Comparison of ENCODE assay signal across 18 cellular contexts in the genomic region with DNA sequence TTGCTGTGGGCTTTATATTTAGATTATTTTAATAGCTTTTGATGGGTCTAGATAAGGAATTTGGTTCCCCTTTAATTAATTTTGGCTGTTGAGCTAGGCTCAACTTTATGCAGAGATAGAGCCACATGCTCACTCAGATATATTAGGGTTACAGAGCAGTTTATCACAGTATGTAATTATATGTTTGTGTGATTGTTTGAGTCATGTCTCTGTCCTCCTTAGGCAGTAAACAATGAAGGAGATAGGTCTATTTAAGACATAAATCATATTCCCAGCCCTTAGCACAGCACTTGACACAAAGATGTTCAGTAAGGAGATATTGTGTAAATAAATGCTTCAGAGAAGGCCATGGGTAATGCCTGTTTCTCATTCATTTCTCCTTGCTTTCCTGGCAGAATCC.
A peak's percentile ranks its signal among the peaks of the same experiment; 100 is the strongest.
DNase-seq lines count a peak whose midpoint lies in the region; ATAC-seq and TF ChIP-seq lines count a peak whose summit lies in the region.
"Had no signal": no experiment of that assay in that cellular context is flagged by ENCODE, and none has a peak within 500 bp of the region (broad histone marks: within the 10 kb centered on the region; RNA-seq: fewer than 3 reads in every experiment).

No MANE protein-coding gene starts in this region.

- TF ChIP-seq EP300 in upper lobe of left lung (IDR thresholded peaks at IDR 0.05): no peak

- H3K4me1 ChIP-seq in left ventricle myocardium inferior (peaks cover 17% of the 10 kb centered on the region), heart left ventricle (peaks cover 0 to 45% (median 3%) of the 10 kb centered on the region in 12 donors), upper lobe of left lung (no peaks in the 10 kb centered on the region)
- H3K4me1 ChIP-seq: HAP-1 had no signal

- TF ChIP-seq POLR2A in heart left ventricle (IDR thresholded peaks at IDR 0.05) (no peak), upper lobe of left lung (IDR thresholded peaks at IDR 0.05) (no peak)

- no peak for ATAC-seq in heart left ventricle
- ATAC-seq in upper lobe of left lung (ENCODE audit: low FRiP score in 2 of 2): no peak
- ATAC-seq: A549, PC-3 had no signal

- DNase-seq in left ventricle myocardium inferior (no peak), heart left ventricle (no peak), NCI-H1105 treated with DMSO at 0.1 percent for 48 hours (lab: John Stamatoyannopoulos, UW) (peak; percentile 25), NCI-H69 (lab: John Stamatoyannopoulos, UW) (peak; percentile 11), upper lobe of left lung (no peak), cerebellum (ENCODE audit: low spot score) (no peak), NCI-H774 (lab: John Stamatoyannopoulos, UW) (no peak), NCI-H1930 (lab: John Stamatoyannopoulos, UW) (no peak)
- DNase-seq: CD4-positive, CD25-positive, alpha-beta regulatory T cell; DMS79 treated with DMSO at 0.1 percent for 48 hours; NCI-H1436 treated with DMSO at 0.1 percent for 48 hours; NCI-H226; NCI-H510A treated with DMSO at 0.1 percent for 48 hours; NCI-H82; PC-3; Right ventricle myocardium superior had no signal

- H3K27me3 ChIP-seq in left ventricle myocardium inferior (ENCODE audit: low read depth) (peaks cover 8% of the 10 kb centered on the region), heart left ventricle (peaks cover 0 to 8% (median 0%) of the 10 kb centered on the region in 9 donors), upper lobe of left lung (no peaks in the 10 kb centered on the region)

- H3K9me3 ChIP-seq in left ventricle myocardium inferior (replicated peaks): no peaks in the 10 kb centered on the region
- no peaks in the 10 kb centered on the region for H3K9me3 ChIP-seq in heart left ventricle
- no peaks in the 10 kb centered on the region for H3K9me3 ChIP-seq in upper lobe of left lung
- H3K9me3 ChIP-seq: A549, HAP-1 had no signal

- H3K4me3 ChIP-seq in left ventricle myocardium inferior (no peak overlapping the region), heart left ventricle (no peak overlapping the region), upper lobe of left lung (no peak overlapping the region)
- H3K4me3 ChIP-seq: A549, HAP-1 had no signal

- intact Hi-C loops in left ventricle myocardium inferior (cut with micrococcal nuclease) (loop anchor here (5.0 kb wide), 1 partner anchor 514 kb away; no protein-coding TSS in a partner anchor), heart left ventricle (cut with DNase I) (loop anchor here in 6 of 10 donors (5.0 to 10.0 kb wide), 6 partner anchors 183 to 617 kb away; no protein-coding TSS in a partner anchor)

- H3K36me3 ChIP-seq in left ventricle myocardium inferior (no peaks in the 10 kb centered on the region), heart left ventricle (no peaks in the 10 kb centered on the region), upper lobe of left lung (no peaks in the 10 kb centered on the region)
- H3K36me3 ChIP-seq: HAP-1 had no signal

- TF ChIP-seq CTCF in left ventricle myocardium inferior (IDR thresholded peaks at IDR 0.05; ENCODE audit: borderline replicate concordance) (no peak), heart left ventricle (IDR thresholded peaks at IDR 0.05) (no peak), upper lobe of left lung (IDR thresholded peaks at IDR 0.05) (no peak)

- H3K27ac ChIP-seq in left ventricle myocardium inferior (replicated peaks) (peak overlapping the region; percentile 70), heart left ventricle (peak overlapping the region in 5 of 12 donors; percentile 0 to 40 (median 20)), upper lobe of left lung (no peak overlapping the region)
- H3K27ac ChIP-seq: A549 had no signal

Comparison
In these comparisons a context has a peak if more than half of its experiments do, and no peak if none do; other contexts are left out.
1. DNase-seq: peak in NCI-H1105 treated with DMSO at 0.1 percent for 48 hours (single experiment) and NCI-H69 (single experiment); none in left ventricle myocardium inferior (single experiment), heart left ventricle (0 of 5), upper lobe of left lung (0 of 2), cerebellum (single experiment), NCI-H774 (single experiment) and NCI-H1930 (0 of 2).